ENCODE assay signal across 16 cellular contexts in genomic region chr19:33383722-33384292, GRCh38.
"Had no signal": no experiment of that assay in that cellular context is flagged by ENCODE, and none has a peak within 500 bp of the region (broad histone marks: within the 10 kb centered on the region; RNA-seq: fewer than 3 reads in every experiment).

No MANE protein-coding gene starts in this region.

- H3K27me3 ChIP-seq: stomach had no signal

- H3K9me2 ChIP-seq: SK-N-SH had no signal

- DNase-seq: activated CD4-positive, alpha-beta T cell treated with anti-CD3 and anti-CD28 coated beads, Interleukin-2, amount 50 U/mL, for 1 hour; activated CD4-positive, CD25-positive, alpha-beta regulatory T cell; activated naive CD4-positive, alpha-beta T cell treated with anti-CD3 and anti-CD28 coated beads, Interleukin-2, amount 10 ng/mL, durations not matched to agents 7 days and 5 days; amniotic stem cell; hypothalamus; kidney glomerular epithelial cell; SK-N-SH; stimulated activated CD4-positive, alpha-beta T cell treated with anti-CD3 and anti-CD28 coated beads, Interleukin-12 subunit alpha, Interleukin-12 subunit beta, amount 100 ng/mL, for 4 hours; stomach; T-helper 1 cell had no signal

- H3K27ac ChIP-seq: prostate gland, stomach, thoracic aorta had no signal

- H3K4me3 ChIP-seq: prostate gland, stomach, thoracic aorta had no signal

- H3K9me3 Mint-ChIP-seq: activated naive CD4-positive, alpha-beta T cell treated with anti-CD3 and anti-CD28 coated beads, Interleukin-2, amount 10 ng/mL, durations not matched to agents 7 days and 5 days; brain; mesothelial cell of epicardium had no signal

- H3K36me3 ChIP-seq: prostate gland had no signal

- H3K4me2 ChIP-seq: SK-N-SH had no signal

- H3K27ac Mint-ChIP-seq: activated naive CD4-positive, alpha-beta T cell treated with anti-CD3 and anti-CD28 coated beads, Interleukin-2, amount 10 ng/mL, durations not matched to agents 7 days and 5 days; mesothelial cell of epicardium had no signal

- H3K4me3 Mint-ChIP-seq: activated naive CD4-positive, alpha-beta T cell treated with anti-CD3 and anti-CD28 coated beads, Interleukin-2, amount 10 ng/mL, durations not matched to agents 7 days and 5 days; brain; mesothelial cell of epicardium had no signal

- ATAC-seq: esophagus mucosa, sciatic nerve had no signal

- H3K4me1 Mint-ChIP-seq: mesothelial cell of epicardium had no signal

- H3K27me3 Mint-ChIP-seq: activated naive CD4-positive, alpha-beta T cell treated with anti-CD3 and anti-CD28 coated beads, Interleukin-2, amount 10 ng/mL, durations not matched to agents 7 days and 5 days; brain had no signal

- H3K4me1 ChIP-seq: prostate gland had no signal

- H3K9me3 ChIP-seq: prostate gland, SK-N-SH, stomach, thoracic aorta had no signal
